8 cellular contexts compared by ENCODE assay signal in genomic region chr1:54199765-54200518, GRCh38. TPM values are rescaled to one million over a fixed set of nuclear protein-coding genes. Genes with fewer than 3 reads are reported as not detected.
DNase-seq lines count a peak whose midpoint lies in the region; ATAC-seq, FAIRE-seq and TF ChIP-seq lines count a peak whose summit lies in the region.

CYB5RL (minus strand) TSS chr1:54200030; CDS start chr1:54195616, 4,414 bp downstream.
MRPL37 (plus strand) TSS chr1:54200167; CDS start chr1:54200244, 77 bp downstream.

- no peaks in the 10 kb centered on the region for H3K27me3 ChIP-seq in bronchial epithelial cell (ENCODE audit: control insufficient read depth, insufficient read depth, low read length)
- no peaks in the 10 kb centered on the region for H3K27me3 ChIP-seq in smooth muscle cell (ENCODE audit: low read depth)

- peak within 1 kb of the TSS; percentile 88 to 94 (median 93) for H3K4me3 Mint-ChIP-seq in immature natural killer cell

- H3K36me3 ChIP-seq in bronchial epithelial cell (ENCODE audit: control insufficient read depth, insufficient read depth, low read length): peaks cover 3% of the 10 kb centered on the region
- peaks cover 2% of the 10 kb centered on the region for H3K36me3 ChIP-seq in smooth muscle cell (ENCODE audit: low read depth)

- no peaks in the 10 kb centered on the region for H3F3A ChIP-seq in smooth muscle cell (ENCODE audit: low read depth)

- peaks cover 30 to 45% of the 10 kb centered on the region in 2 donors for H3K4me1 Mint-ChIP-seq in immature natural killer cell

- H2AFZ ChIP-seq in smooth muscle cell (ENCODE audit: low read depth): peak within 1 kb of the TSS; percentile 86

- no peak within 1 kb of the TSS for H3K27ac ChIP-seq in smooth muscle cell (ENCODE audit: low read depth)

- H3K9me3 ChIP-seq in smooth muscle cell (replicated peaks; ENCODE audit: low read depth): no peaks in the 10 kb centered on the region

- peaks cover 0 to 9% (median 8%) of the 10 kb centered on the region in 3 donors for H3K36me3 Mint-ChIP-seq in immature natural killer cell

- ATAC-seq in HG03175 (IDR thresholded peaks at IDR 0.05; ENCODE audit: unreplicated experiment): peak; percentile 98

- peak within 1 kb of the TSS; percentile 97 for H3K4me3 ChIP-seq in WI38 (ENCODE audit: low read depth, low read length)
- H3K4me3 ChIP-seq in bronchial epithelial cell (ENCODE audit: low read depth, low read length): peak within 1 kb of the TSS; percentile 77
- H3K4me3 ChIP-seq in smooth muscle cell: peak within 1 kb of the TSS; percentile 90

- H3K9ac ChIP-seq in smooth muscle cell (ENCODE audit: low read depth): peak within 1 kb of the TSS; percentile 82

- peak; percentile 90 for TF ChIP-seq POLR2A in GM18951 (IDR thresholded peaks at IDR 0.05; ENCODE audit: extremely low read depth, insufficient read depth, insufficient read length)

- DNase-seq in AG08396 (ENCODE audit: low spot score): peak; percentile 97
- peak; percentile 98 for DNase-seq in NCI-H2227 treated with DMSO at 0.1 percent for 48 hours (lab: John Stamatoyannopoulos, UW)
- peak; percentile 94 for DNase-seq in bronchial epithelial cell (ENCODE audit: low read depth)
- DNase-seq in immature natural killer cell: peak; percentile 88 to 89 (median 88)
- DNase-seq in smooth muscle cell (lab: John Stamatoyannopoulos, UW; ENCODE audit: unreplicated experiment): peak; percentile 42

- H3K27me3 Mint-ChIP-seq in immature natural killer cell (ENCODE audit: low read depth in 3 of 3): peaks cover 0 to 2% (median 0%) of the 10 kb centered on the region in 3 donors

- no peak for TF ChIP-seq CTCF in WI38 (IDR thresholded peaks at IDR 0.05; ENCODE audit: low read depth, low read length)
- TF ChIP-seq CTCF in bronchial epithelial cell (IDR thresholded peaks at IDR 0.05; ENCODE audit: insufficient read depth, low read length, severe bottlenecking): no peak
- TF ChIP-seq CTCF in smooth muscle cell (IDR thresholded peaks at IDR 0.05; ENCODE audit: borderline replicate concordance, insufficient read depth, poor library complexity, severe bottlenecking): no peak

- WGBS in smooth muscle cell (ENCODE audit: low lambda C conversion rate): 1% methylated on average over 51 of the region's 51 CpGs

- H3K9me3 Mint-ChIP-seq in immature natural killer cell: no peaks in the 10 kb centered on the region

- peaks cover 10% of the 10 kb centered on the region for H3K4me1 ChIP-seq in smooth muscle cell (ENCODE audit: low read depth)

- H3K4me2 ChIP-seq in smooth muscle cell: peak within 1 kb of the TSS; percentile 90

- H3K27ac Mint-ChIP-seq in immature natural killer cell: peak within 1 kb of the TSS; percentile 74 to 92 (median 82)

- no peak for FAIRE-seq in bronchial epithelial cell (lab: Jason Lieb, UNC)

- in situ Hi-C loops in GM18951 (cut with MboI; ENCODE audit: low sequenced_read_pairs, unreplicated experiment): no loop called here

- peaks cover 33% of the 10 kb centered on the region for H3K79me2 ChIP-seq in smooth muscle cell (ENCODE audit: low read depth)

- no peaks in the 10 kb centered on the region for H4K20me1 ChIP-seq in smooth muscle cell (ENCODE audit: low read depth)

RNA-seq across cellular contexts. Expression of gene CYB5RL, which starts in this region (rescaled TPM):
- total RNA-seq in bronchial epithelial cell (2.7 and 3.9 TPM in 2 replicates), smooth muscle cell (1.3 and 1.5 TPM in 2 replicates)
- polyA plus RNA-seq in immature natural killer cell (1 to 10 TPM; 1.5 to 3.6 (median 3.3) TPM), smooth muscle cell (3.2 and 3.8 TPM in 2 replicates)

RNA-seq across cellular contexts. Expression of gene MRPL37, which starts in this region (rescaled TPM):
- total RNA-seq in bronchial epithelial cell: 42.6 and 52.7 TPM in 2 replicates
- polyA plus RNA-seq in immature natural killer cell: 10 to 100 TPM; 47.4 to 77.5 (median 52.3) TPM
- 70.9 and 85.5 TPM in 2 replicates for total RNA-seq in smooth muscle cell
- 96.4 and 100.0 TPM in 2 replicates for polyA plus RNA-seq in smooth muscle cell

Comparison
In these comparisons a context has a peak if more than half of its experiments do, and no peak if none do; other contexts are left out.
1. DNase-seq: peak in every context shown above with its lines; median percentile 98 in NCI-H2227 treated with DMSO at 0.1 percent for 48 hours; 97 in AG08396; 94 in bronchial epithelial cell; 88 in immature natural killer cell; 42 in smooth muscle cell.